Comparison of ENCODE assay signal across 9 cellular contexts in the genomic region with DNA sequence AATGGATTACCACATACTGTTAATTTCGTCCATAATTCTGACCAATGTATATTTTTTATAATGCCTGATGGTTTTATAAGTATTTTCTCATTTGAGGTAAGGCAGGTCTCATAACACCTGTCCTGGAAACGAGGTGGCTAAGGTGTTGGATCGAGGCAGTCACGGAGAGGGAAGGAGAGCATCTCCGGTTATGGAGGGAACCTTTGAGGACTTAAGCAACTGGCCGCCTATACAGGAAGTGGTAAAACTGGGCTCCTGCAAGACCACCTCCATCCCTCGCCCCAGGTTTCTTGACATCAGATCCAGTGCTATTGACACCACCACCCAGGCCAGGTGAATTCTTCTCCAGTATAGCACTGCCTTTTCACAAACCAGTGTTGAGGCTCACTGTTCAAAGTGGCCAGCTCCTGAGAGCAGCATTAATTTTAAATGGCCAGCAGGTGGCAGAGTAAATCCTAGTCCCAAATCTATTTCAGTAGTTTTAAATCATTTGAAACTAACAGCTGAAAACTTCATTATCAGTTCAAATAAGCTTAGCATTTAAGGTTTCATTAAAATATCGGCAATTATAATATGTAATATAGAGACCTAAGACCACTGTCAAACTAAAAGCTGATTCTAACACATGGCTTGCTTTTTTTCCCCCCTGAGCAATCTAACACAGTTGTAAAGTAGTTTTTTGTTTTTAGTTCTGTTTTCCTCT.
DNase-seq lines count a peak whose midpoint lies in the region; ATAC-seq and TF ChIP-seq lines count a peak whose summit lies in the region.
"Had no signal": no experiment of that assay in that cellular context is flagged by ENCODE, and none has a peak within 500 bp of the region (broad histone marks: within the 10 kb centered on the region; RNA-seq: fewer than 3 reads in every experiment).

No MANE protein-coding gene starts in this region.

- POLR2A ChIA-PET in activated CD4-positive, alpha-beta memory T cell treated with anti-CD3 and anti-CD28 coated beads for 36 hours (lab: Charles Lee) = no interaction called here
- POLR2A ChIA-PET in activated CD4-positive, alpha-beta memory T cell treated with anti-CD3 and anti-CD28 coated beads, Interleukin-2, amount 10 ng/mL, durations not matched to agents 7 days and 5 days (lab: Charles Lee) = no interaction called here

- no peaks in the 10 kb centered on the region for H3K4me1 Mint-ChIP-seq in activated CD4-positive, alpha-beta memory T cell treated with anti-CD3 and anti-CD28 coated beads for 36 hours (ENCODE audit: low read depth)
- no peaks in the 10 kb centered on the region for H3K4me1 Mint-ChIP-seq in activated CD4-positive, alpha-beta memory T cell treated with anti-CD3 and anti-CD28 coated beads, Interleukin-2, amount 10 ng/mL, durations not matched to agents 7 days and 5 days
- peaks cover 3% of the 10 kb centered on the region for H3K4me1 Mint-ChIP-seq in T-helper 17 cell

- no peak for TF ChIP-seq POLR2A in GM18505 (IDR thresholded peaks at IDR 0.05; ENCODE audit: borderline replicate concordance, extremely low read depth, insufficient read depth, insufficient read length)

- ATAC-seq in GM21723 (IDR thresholded peaks at IDR 0.05; ENCODE audit: unreplicated experiment) (peak; percentile 67), T-helper 17 cell (peak; percentile 57), GM18505 (IDR thresholded peaks at IDR 0.05; ENCODE audit: unreplicated experiment) (no peak)

- H3K27me3 Mint-ChIP-seq in activated CD4-positive, alpha-beta memory T cell treated with anti-CD3 and anti-CD28 coated beads for 36 hours = no peaks in the 10 kb centered on the region
- H3K27me3 Mint-ChIP-seq in activated CD4-positive, alpha-beta memory T cell treated with anti-CD3 and anti-CD28 coated beads, Interleukin-2, amount 10 ng/mL, durations not matched to agents 7 days and 5 days = peaks cover 15% of the 10 kb centered on the region
- peaks cover 13% of the 10 kb centered on the region for H3K27me3 Mint-ChIP-seq in T-helper 17 cell

- H3K36me3 Mint-ChIP-seq in activated CD4-positive, alpha-beta memory T cell treated with anti-CD3 and anti-CD28 coated beads for 36 hours = no peaks in the 10 kb centered on the region
- H3K36me3 Mint-ChIP-seq in activated CD4-positive, alpha-beta memory T cell treated with anti-CD3 and anti-CD28 coated beads, Interleukin-2, amount 10 ng/mL, durations not matched to agents 7 days and 5 days (ENCODE audit: low read depth) = no peaks in the 10 kb centered on the region
- no peaks in the 10 kb centered on the region for H3K36me3 Mint-ChIP-seq in T-helper 17 cell (ENCODE audit: low read depth)
- H3K36me3 Mint-ChIP-seq: activated naive CD8-positive, alpha-beta T cell treated with anti-CD3 and anti-CD28 coated beads, Interleukin-2, amount 10 ng/mL, durations not matched to agents 7 days and 5 days had no signal

- intact Hi-C loops in activated CD4-positive, alpha-beta memory T cell treated with anti-CD3 and anti-CD28 coated beads for 36 hours (cut with micrococcal nuclease) = loop anchor here (5.0 kb wide), 1 partner anchor 902 kb away; no protein-coding TSS in a partner anchor

- no peaks in the 10 kb centered on the region for H3K9me3 Mint-ChIP-seq in activated CD4-positive, alpha-beta memory T cell treated with anti-CD3 and anti-CD28 coated beads for 36 hours
- H3K9me3 Mint-ChIP-seq in activated CD4-positive, alpha-beta memory T cell treated with anti-CD3 and anti-CD28 coated beads, Interleukin-2, amount 10 ng/mL, durations not matched to agents 7 days and 5 days = no peaks in the 10 kb centered on the region
- H3K9me3 Mint-ChIP-seq: activated naive CD8-positive, alpha-beta T cell treated with anti-CD3 and anti-CD28 coated beads, Interleukin-2, amount 10 ng/mL, durations not matched to agents 7 days and 5 days had no signal

- CTCF ChIA-PET in activated CD4-positive, alpha-beta memory T cell treated with anti-CD3 and anti-CD28 coated beads for 36 hours (lab: Charles Lee) = interaction anchor here (0.6 to 3.3 kb wide), 31 partner anchors 9 to 1550 kb away, joined by 3 to 38 read pairs (median 4); no protein-coding TSS in a partner anchor
- CTCF ChIA-PET in activated CD4-positive, alpha-beta memory T cell treated with anti-CD3 and anti-CD28 coated beads, Interleukin-2, amount 10 ng/mL, durations not matched to agents 7 days and 5 days (lab: Charles Lee) = interaction anchor here (0.9 to 2.2 kb wide), 16 partner anchors 9 to 905 kb away, joined by 3 to 19 read pairs (median 4); no protein-coding TSS in a partner anchor

- H3K4me3 Mint-ChIP-seq in activated CD4-positive, alpha-beta memory T cell treated with anti-CD3 and anti-CD28 coated beads for 36 hours = no peak overlapping the region
- no peak overlapping the region for H3K4me3 Mint-ChIP-seq in activated CD4-positive, alpha-beta memory T cell treated with anti-CD3 and anti-CD28 coated beads, Interleukin-2, amount 10 ng/mL, durations not matched to agents 7 days and 5 days
- no peak overlapping the region for H3K4me3 Mint-ChIP-seq in T-helper 17 cell
- H3K4me3 Mint-ChIP-seq: activated naive CD8-positive, alpha-beta T cell treated with anti-CD3 and anti-CD28 coated beads, Interleukin-2, amount 10 ng/mL, durations not matched to agents 7 days and 5 days had no signal

- no peaks in the 10 kb centered on the region for H3K9me3 ChIP-seq in T-helper 17 cell (ENCODE audit: control insufficient read depth, low read length, poor library complexity, severe bottlenecking)

- DNase-seq in activated CD4-positive, alpha-beta memory T cell treated with anti-CD3 and anti-CD28 coated beads for 36 hours = peak; percentile 24
- no peak for DNase-seq in activated CD4-positive, alpha-beta memory T cell treated with anti-CD3 and anti-CD28 coated beads, Interleukin-2, amount 10 ng/mL, durations not matched to agents 7 days and 5 days
- peak; percentile 42 for DNase-seq in NCI-H1105 (lab: John Stamatoyannopoulos, UW)
- no peak for DNase-seq in T-helper 17 cell
- peak; percentile 43 for DNase-seq in fibroblast of the conjunctiva (ENCODE audit: low read depth)
- DNase-seq in non-pigmented ciliary epithelial cell (ENCODE audit: low read depth) = peak; percentile 18
- DNase-seq: activated naive CD8-positive, alpha-beta T cell treated with anti-CD3 and anti-CD28 coated beads, Interleukin-2, amount 10 ng/mL, durations not matched to agents 7 days and 5 days had no signal

- H3K27ac Mint-ChIP-seq in activated CD4-positive, alpha-beta memory T cell treated with anti-CD3 and anti-CD28 coated beads for 36 hours = no peak overlapping the region
- H3K27ac Mint-ChIP-seq in activated CD4-positive, alpha-beta memory T cell treated with anti-CD3 and anti-CD28 coated beads, Interleukin-2, amount 10 ng/mL, durations not matched to agents 7 days and 5 days = no peak overlapping the region
- no peak overlapping the region for H3K27ac Mint-ChIP-seq in T-helper 17 cell
- H3K27ac Mint-ChIP-seq: activated naive CD8-positive, alpha-beta T cell treated with anti-CD3 and anti-CD28 coated beads, Interleukin-2, amount 10 ng/mL, durations not matched to agents 7 days and 5 days had no signal

Comparison
In these comparisons a context has a peak if more than half of its experiments do, and no peak if none do; other contexts are left out.
1. DNase-seq: peak in activated CD4-positive, alpha-beta memory T cell treated with anti-CD3 and anti-CD28 coated beads for 36 hours (single experiment), NCI-H1105 (single experiment), fibroblast of the conjunctiva (single experiment) and non-pigmented ciliary epithelial cell (single experiment); none in activated CD4-positive, alpha-beta memory T cell treated with anti-CD3 and anti-CD28 coated beads, Interleukin-2, amount 10 ng/mL, durations not matched to agents 7 days and 5 days (single experiment) and T-helper 17 cell (0 of 3).